In the genomic region with DNA sequence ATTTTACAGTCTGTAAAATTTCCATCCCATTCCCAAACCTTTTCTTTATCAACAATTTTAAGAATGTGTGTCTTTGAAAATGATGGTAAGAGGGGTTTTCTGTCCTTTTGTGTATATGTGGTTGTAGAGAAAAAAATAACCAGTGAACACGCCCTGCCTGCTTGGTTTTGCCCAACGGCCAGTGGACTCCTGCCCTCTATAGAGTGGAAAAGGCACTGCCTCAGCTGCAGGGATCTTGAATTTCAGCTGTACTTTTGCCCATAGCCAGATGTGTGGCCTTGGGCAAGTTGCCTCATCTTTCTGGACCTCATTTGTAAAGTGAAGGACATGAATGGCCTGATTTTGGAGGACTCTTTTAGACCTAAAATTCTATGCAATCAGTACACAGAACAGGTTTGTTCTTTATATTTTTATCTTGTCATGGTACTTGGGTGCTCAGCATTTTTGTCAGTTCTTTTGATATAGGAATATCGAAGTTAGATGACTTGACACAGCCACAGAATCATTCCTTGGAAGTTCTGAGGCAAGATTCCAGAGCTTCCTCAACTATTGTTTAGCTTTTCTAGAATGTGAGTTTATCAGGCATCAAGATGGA, we compare ENCODE assay signal across 8 cellular contexts.
DNase-seq lines count a peak whose midpoint lies in the region; ATAC-seq, FAIRE-seq and TF ChIP-seq lines count a peak whose summit lies in the region.

No MANE protein-coding gene starts in this region.

- H3K36me3 ChIP-seq in breast epithelium: no peaks in the 10 kb centered on the region
- no peaks in the 10 kb centered on the region for H3K36me3 ChIP-seq in astrocyte (ENCODE audit: insufficient read depth, low read length)
- H3K36me3 ChIP-seq in vagina: no peaks in the 10 kb centered on the region

- H3K9me3 ChIP-seq in breast epithelium (no peaks in the 10 kb centered on the region), astrocyte (ENCODE audit: insufficient read depth, low read depth, low read length) (no peaks in the 10 kb centered on the region), vagina (no peaks in the 10 kb centered on the region)

- no peaks in the 10 kb centered on the region for H3K27me3 ChIP-seq in breast epithelium
- no peaks in the 10 kb centered on the region for H3K27me3 ChIP-seq in astrocyte (ENCODE audit: insufficient read depth, low read length)
- no peaks in the 10 kb centered on the region for H3K27me3 ChIP-seq in vagina

- H3K27ac Mint-ChIP-seq in MCF 10A (ENCODE audit: low read depth, unreplicated experiment) (no peak overlapping the region), astrocyte (ENCODE audit: unreplicated experiment) (no peak overlapping the region)

- H3K27me3 Mint-ChIP-seq in MCF 10A (ENCODE audit: insufficient read depth, unreplicated experiment): no peaks in the 10 kb centered on the region
- peaks cover 5% of the 10 kb centered on the region for H3K27me3 Mint-ChIP-seq in astrocyte (ENCODE audit: low read depth, unreplicated experiment)

- H3K4me1 ChIP-seq in breast epithelium (no peaks in the 10 kb centered on the region), astrocyte (ENCODE audit: insufficient read depth, low read length) (no peaks in the 10 kb centered on the region), vagina (peaks cover 10% of the 10 kb centered on the region)

- intact Hi-C loops in MCF 10A (cut with micrococcal nuclease) (loop anchor here (1.0 kb wide), 2 partner anchors 85 to 312 kb away; no protein-coding TSS in a partner anchor), breast epithelium (cut with DNase I; ENCODE audit: low total_unique reads) (no loop called here), left colon (cut with DNase I, micrococcal nuclease) (no loop called here), vagina (cut with DNase I) (no loop called here)

- TF ChIP-seq CTCF in MCF 10A (IDR thresholded peaks at IDR 0.05; ENCODE audit: unreplicated experiment) (peak; percentile 62), breast epithelium (IDR thresholded peaks at IDR 0.05) (peak in 1 of 3 donors; percentile 41), astrocyte (IDR thresholded peaks at IDR 0.05; ENCODE audit: insufficient read depth, low read depth, low read length) (peak; percentile 56), vagina (IDR thresholded peaks at IDR 0.05) (peak in 1 of 3 experiments; percentile 27)

- no peak overlapping the region for H3K4me2 ChIP-seq in astrocyte (ENCODE audit: low read length)

- H2AFZ ChIP-seq in astrocyte (ENCODE audit: low read depth, low read length): no peak overlapping the region

- no peaks in the 10 kb centered on the region for H3K9me3 Mint-ChIP-seq in MCF 10A (ENCODE audit: unreplicated experiment)
- H3K9me3 Mint-ChIP-seq in astrocyte (ENCODE audit: unreplicated experiment): no peaks in the 10 kb centered on the region

- no peak for FAIRE-seq in astrocyte (lab: Jason Lieb, UNC)

- H3K4me1 Mint-ChIP-seq in MCF 10A (ENCODE audit: insufficient read depth, unreplicated experiment) (peaks cover 6% of the 10 kb centered on the region), astrocyte (ENCODE audit: low read depth, unreplicated experiment) (no peaks in the 10 kb centered on the region)

- H3K79me2 ChIP-seq in astrocyte (ENCODE audit: insufficient read depth, low read length): no peaks in the 10 kb centered on the region

- H3K9ac ChIP-seq in astrocyte (ENCODE audit: low read length): no peak overlapping the region

- no peaks in the 10 kb centered on the region for H3K36me3 Mint-ChIP-seq in MCF 10A (ENCODE audit: insufficient read depth, unreplicated experiment)
- H3K36me3 Mint-ChIP-seq in astrocyte (ENCODE audit: low read depth, unreplicated experiment): no peaks in the 10 kb centered on the region

- CTCF ChIA-PET in MCF 10A (lab: Yijun Ruan, JAX): interaction anchor here (0.6 to 9.0 kb wide), 23 partner anchors 9 to 792 kb away, joined by 3 to 85 read pairs (median 4); a partner anchor contains a TSS

- peak; percentile 75 for ATAC-seq in left colon
- ATAC-seq in HG03025 (IDR thresholded peaks at IDR 0.05; ENCODE audit: low FRiP score, unreplicated experiment): no peak
- ATAC-seq in GM19463 (IDR thresholded peaks at IDR 0.05; ENCODE audit: unreplicated experiment): no peak

- POLR2A ChIA-PET in MCF 10A (lab: Yijun Ruan, JAX): interaction anchor here (0.9 to 1.3 kb wide), 2 partner anchors 192 to 312 kb away, joined by 3 read pairs; no protein-coding TSS in a partner anchor

- peak; percentile 69 for DNase-seq in MCF 10A (ENCODE audit: unreplicated experiment)
- no peak for DNase-seq in breast epithelium (ENCODE audit: low spot score in 2 of 2)
- peak; percentile 71 for DNase-seq in HuH-7.5 (ENCODE audit: low spot score)
- DNase-seq in astrocyte (ENCODE audit: low read depth): no peak
- DNase-seq in left colon: peak in 1 of 2 donors; percentile 22
- no peak for DNase-seq in vagina (ENCODE audit: extremely low spot score in 2 of 2)

- no TSS peak for BruUV-seq in MCF 10A (replicated peaks; lab: Mats Ljungman, UMichigan)

- no peak for TF ChIP-seq POLR2A in breast epithelium (IDR thresholded peaks at IDR 0.05)
- TF ChIP-seq POLR2A in vagina (IDR thresholded peaks at IDR 0.05): no peak

- no peak overlapping the region for H3K4me3 Mint-ChIP-seq in MCF 10A (ENCODE audit: unreplicated experiment)
- no peak overlapping the region for H3K4me3 Mint-ChIP-seq in astrocyte (ENCODE audit: unreplicated experiment)

- no peak overlapping the region for H3K4me3 ChIP-seq in breast epithelium
- H3K4me3 ChIP-seq in astrocyte (ENCODE audit: insufficient read depth, low read depth, low read length): no peak overlapping the region
- H3K4me3 ChIP-seq in vagina: no peak overlapping the region

- no peak overlapping the region for H3K27ac ChIP-seq in breast epithelium
- H3K27ac ChIP-seq in astrocyte (ENCODE audit: low read depth, low read length): no peak overlapping the region
- no peak overlapping the region for H3K27ac ChIP-seq in vagina

- no peaks in the 10 kb centered on the region for H4K20me1 ChIP-seq in astrocyte (ENCODE audit: insufficient read depth, low read length)

Comparison
In these comparisons a context has a peak if more than half of its experiments do, and no peak if none do; other contexts are left out.
1. DNase-seq: peak in MCF 10A (single experiment) and HuH-7.5 (single experiment); none in breast epithelium (0 of 2), astrocyte (single experiment) and vagina (0 of 2).